Comparison of ENCODE assay signal across 6 cellular contexts in the genomic region with DNA sequence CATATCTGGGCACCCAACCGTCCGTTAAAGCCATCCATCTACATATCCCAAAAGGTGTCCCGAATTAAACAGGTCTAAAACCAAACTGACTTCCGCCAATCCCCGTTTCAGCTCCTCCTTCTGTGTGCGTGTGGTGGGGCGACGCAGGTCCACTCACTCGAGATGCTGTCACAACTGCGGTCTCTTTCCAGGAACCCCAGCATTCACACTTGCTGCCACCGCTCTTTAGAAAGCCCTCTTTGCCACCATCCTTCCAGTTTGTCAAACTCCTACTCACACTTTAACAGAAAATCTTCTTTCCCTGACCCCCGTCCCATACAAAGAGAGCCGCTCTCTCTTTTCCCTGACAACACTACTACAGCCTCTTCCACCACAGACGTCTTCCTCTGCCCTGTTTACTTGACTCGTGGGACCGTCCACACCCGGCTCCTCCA. TPM values are rescaled to one million over a fixed set of nuclear protein-coding genes. Genes with fewer than 3 reads are reported as not detected.
DNase-seq lines count a peak whose midpoint lies in the region; FAIRE-seq and TF ChIP-seq lines count a peak whose summit lies in the region.

No MANE protein-coding gene starts in this region.

- H3K27ac ChIP-seq in H1 (ENCODE audit: low read depth, low read length) (0 out of 2 replicates have a peak overlapping the region, but pooled peaks have one; percentile 59), skeletal muscle tissue (ENCODE audit: low read depth, low read length) (peak overlapping the region; percentile 74)

- H2BK20ac ChIP-seq in H1 (ENCODE audit: low read length), result no peak overlapping the region

- H3K4ac ChIP-seq in H1 (replicated peaks; ENCODE audit: insufficient read length, low read depth, low read length), result no peak overlapping the region

- H2BK120ac ChIP-seq in H1 (replicated peaks; ENCODE audit: low read depth, low read length), result no peak overlapping the region

- H3K14ac ChIP-seq in H1 (ENCODE audit: insufficient read length), result no peak overlapping the region

- no peak for TF ChIP-seq POLR2A in H1 (IDR thresholded peaks at IDR 0.05; ENCODE audit: control extremely low read depth in 1 of 2, low read depth in 2 of 2, low read length in 2 of 2)

- 15% methylated on average over 17 of the region's 17 CpGs; no CpG with 5 or more reads in 1 of the 2 experiments for WGBS in H1 (ENCODE audit: extremely low coverage in 1 of 2, insufficient coverage in 1 of 2, insufficient read length in 1 of 2, insufficient replicate concordance in 2 of 2, low coverage in 1 of 2, low lambda C conversion rate in 2 of 2, missing lambda C conversion rate in 1 of 2), 2 experiments

- no peak overlapping the region for H2BK12ac ChIP-seq in H1 (ENCODE audit: low read depth, low read length)

- H3K9me3 ChIP-seq in H1 (ENCODE audit: insufficient read depth in 2 of 2, low read depth in 1 of 2, low read length in 1 of 2) (no peaks in the 10 kb centered on the region), skeletal muscle tissue (ENCODE audit: control insufficient read depth in 3 of 3, low read length in 3 of 3) (no peaks in the 10 kb centered on the region)

- peaks cover 16 to 29% (median 22%) of the 10 kb centered on the region in 4 experiments for H3K27me3 ChIP-seq in H1 (replicated peaks in 1 of 4; ENCODE audit: control insufficient read depth in 3 of 4, extremely low read depth in 1 of 4, insufficient read depth in 3 of 4, low read length in 3 of 4)
- peaks cover 16 to 19% (median 18%) of the 10 kb centered on the region in 3 donors for H3K27me3 ChIP-seq in skeletal muscle tissue (ENCODE audit: control insufficient read depth in 3 of 3, insufficient read depth in 3 of 3, low read length in 3 of 3)

- FAIRE-seq in H1 (lab: Jason Lieb, UNC), result no peak

- H4K20me1 ChIP-seq in H1 (replicated peaks in 1 of 2; ENCODE audit: control insufficient read depth in 1 of 2, insufficient read depth in 2 of 2, low read length in 2 of 2), result peaks cover 2% of the 10 kb centered on the region in 2 experiments

- no peak overlapping the region for H4K91ac ChIP-seq in H1 (replicated peaks; ENCODE audit: insufficient read length, low read length)

- no peak overlapping the region for H3K56ac ChIP-seq in H1 (replicated peaks; ENCODE audit: insufficient read length, low read depth, low read length)

- TF ChIP-seq EP300 in H1 (IDR thresholded peaks at IDR 0.05; ENCODE audit: borderline replicate concordance in 1 of 2, low read depth in 2 of 2, low read length in 2 of 2), result no peak

- peaks cover 0 to 12% (median 5%) of the 10 kb centered on the region in 4 experiments; a peak in 5 of 7 replicates for H3K4me1 ChIP-seq in H1 (replicated peaks in 1 of 4; ENCODE audit: control insufficient read depth in 3 of 4, insufficient read depth in 4 of 4, low read length in 3 of 4)
- H3K4me1 ChIP-seq in skeletal muscle tissue (ENCODE audit: control insufficient read depth in 3 of 3, insufficient read depth in 3 of 3, low read length in 3 of 3), result peaks cover 7 to 17% (median 10%) of the 10 kb centered on the region in 3 donors

- no peak overlapping the region; the same call in 1 of the 2 replicates for H2BK15ac ChIP-seq in H1 (ENCODE audit: low read length)

- TF ChIP-seq RAD21 in H1 (IDR thresholded peaks at IDR 0.05 in 1 of 2, conservative IDR thresholded peaks at IDR 0.05 in 1 of 2; ENCODE audit: low read depth in 2 of 2, low read length in 2 of 2), result no peak

- H3K4me2 ChIP-seq in H1 (ENCODE audit: insufficient read depth in 1 of 2, low read depth in 2 of 2, low read length in 2 of 2), result peak overlapping the region; percentile 78 to 84

- no peak overlapping the region; the same call in 1 of the 2 replicates for H3K18ac ChIP-seq in H1 (ENCODE audit: extremely low read depth, low read length)

- H3K79me2 ChIP-seq in H1 (ENCODE audit: control insufficient read depth in 1 of 2, insufficient read depth in 2 of 2, low read length in 2 of 2), result peaks cover 0 to 10% of the 10 kb centered on the region in 2 experiments; a peak in 2 of 4 replicates

- no peaks in the 10 kb centered on the region; the same call in 1 of the 2 replicates for H3K79me1 ChIP-seq in H1 (ENCODE audit: low read depth, low read length)

- H2AK5ac ChIP-seq in H1 (ENCODE audit: low read depth, low read length), result no peak overlapping the region

- peak overlapping the region; percentile 47 to 94 (median 92) for H3K4me3 ChIP-seq in H1 (ENCODE audit: extremely low read depth in 1 of 4, insufficient read depth in 2 of 4, low read depth in 3 of 4, low read length in 4 of 4)
- H3K4me3 ChIP-seq in skeletal muscle tissue (ENCODE audit: low read length in 3 of 3), result peak overlapping the region; percentile 87 to 99 (median 95)

- DNase-seq in CD1c-positive myeloid dendritic cell (ENCODE audit: extremely low spot score) (peak; percentile 40), MV-4-11 (lab: John Stamatoyannopoulos, UW) (peak; percentile 35), H1 (ENCODE audit: low read depth in 1 of 2, low spot score in 2 of 2) (no peak), NCI-H226 (no peak), NCI-H1048 (lab: John Stamatoyannopoulos, UW) (no peak)

- H3K36me3 ChIP-seq in H1 (ENCODE audit: control insufficient read depth in 2 of 4, insufficient read depth in 4 of 4, low read length in 3 of 4) (peaks cover 4 to 25% (median 18%) of the 10 kb centered on the region in 4 experiments; a peak in 6 of 8 replicates), skeletal muscle tissue (ENCODE audit: control insufficient read depth in 3 of 3, insufficient read depth in 3 of 3, low read length in 3 of 3) (peaks cover 29 to 35% (median 33%) of the 10 kb centered on the region in 3 donors)

- POLR2A ChIA-PET in H1 (lab: Charles Lee; ENCODE audit: partially characterized antibody), result interaction anchor here (0.8 to 3.4 kb wide), 6 partner anchors 10 to 26 kb away, joined by 3 to 24 read pairs (median 4); a partner anchor contains a TSS

- no peak overlapping the region for H3K23ac ChIP-seq in H1 (ENCODE audit: insufficient read length)

- 0 out of 2 replicates have a peak overlapping the region, but pooled peaks have one; percentile 46 for H2BK5ac ChIP-seq in H1 (ENCODE audit: low read depth, low read length)

- CTCF ChIA-PET in H1 (lab: Charles Lee; ENCODE audit: partially characterized antibody), result interaction anchor here (0.6 to 5.0 kb wide), 18 partner anchors 9 to 1956 kb away, joined by 3 to 37 read pairs (median 4); a partner anchor contains a TSS

- H2AFZ ChIP-seq in H1 (ENCODE audit: low read length), result no peak overlapping the region

- peak overlapping the region; percentile 58; the same call in 1 of the 2 replicates for H4K8ac ChIP-seq in H1 (ENCODE audit: extremely low read depth, insufficient read depth, low read length)

- H3K9ac ChIP-seq in H1 (replicated peaks in 1 of 4; ENCODE audit: extremely low read depth in 1 of 4, low read depth in 3 of 4, low read length in 3 of 4) (peak overlapping the region; percentile 5 to 80 (median 70)), skeletal muscle tissue (ENCODE audit: low read depth in 1 of 3, low read length in 3 of 3) (peak overlapping the region; percentile 92 to 95 (median 92))

- no peak for TF ChIP-seq CTCF in H1 (IDR thresholded peaks at IDR 0.05; ENCODE audit: control extremely low read depth in 1 of 3, insufficient read depth in 1 of 3, low read depth in 1 of 3, low read length in 3 of 3)

- H4K5ac ChIP-seq in H1 (ENCODE audit: insufficient read length, low read depth, low read length), result no peak overlapping the region

- H3K23me2 ChIP-seq in H1 (ENCODE audit: low read depth, low read length), result peaks cover 6% of the 10 kb centered on the region; the same call in 1 of the 2 replicates

RNA-seq across cellular contexts. Expression of a gene that starts 0.5 kb away (rescaled TPM):
- total RNA-seq in H1 (2021; fragmentation: NEBNext Ultra II Directional; extraction: Animal tissue kit (Norgen Biotek cat#: 25700)), result 16.0 and 18.6 TPM in 2 replicates
- 12.2 and 16.7 TPM in 2 replicates for polyA plus RNA-seq in H1 (2011; rRNA removed)
- polyA plus RNA-seq in H1 (2011; cell fraction: cytosol; rRNA removed), result 18.9 TPM
- polyA plus RNA-seq in H1 (2011; cell fraction: nucleus; rRNA removed), result 17.1 TPM
- polyA plus RNA-seq in H1 (2012, experiment 1 of 2), result 10.7 to 15.4 TPM (median 14.2 TPM) in 4 replicates
- 10.9 TPM for polyA plus RNA-seq in H1 (2012, experiment 2 of 2)
- polyA plus RNA-seq in H1 (2013, experiment 1 of 2), result 9.0 TPM
- 9.0 TPM for polyA plus RNA-seq in H1 (2013, experiment 2 of 2)
- 4.1 and 5.7 TPM in 2 replicates for polyA minus RNA-seq in H1 (2011; rRNA and poly(A)+ RNA removed)
- 5.6 TPM for polyA minus RNA-seq in H1 (2011; cell fraction: cytosol; rRNA and poly(A)+ RNA removed)
- polyA minus RNA-seq in H1 (2011; cell fraction: nucleus; rRNA and poly(A)+ RNA removed), result 4.3 TPM
- 3.7 TPM for total RNA-seq in skeletal muscle tissue

RNA-seq across cellular contexts. Expression of a gene that starts 6.1 kb away (rescaled TPM):
- 0.42 and 0.48 TPM in 2 replicates for total RNA-seq in H1 (2021; fragmentation: NEBNext Ultra II Directional; extraction: Animal tissue kit (Norgen Biotek cat#: 25700))
- polyA plus RNA-seq in H1 (2011; rRNA removed), result 0.17 and 0.19 TPM in 2 replicates
- 0.08 TPM for polyA plus RNA-seq in H1 (2011; cell fraction: cytosol; rRNA removed)
- polyA plus RNA-seq in H1 (2011; cell fraction: nucleus; rRNA removed), result not detected
- 0.31 TPM in 2 of 4 replicates, not detected in the others for polyA plus RNA-seq in H1 (2012, experiment 1 of 2)
- polyA plus RNA-seq in H1 (2012, experiment 2 of 2), result not detected
- polyA plus RNA-seq in H1 (2013, experiment 1 of 2), result 0.04 TPM
- 0.09 TPM for polyA plus RNA-seq in H1 (2013, experiment 2 of 2)
- polyA minus RNA-seq in H1 (2011; rRNA and poly(A)+ RNA removed), result not detected in 2 replicates
- polyA minus RNA-seq in H1 (2011; cell fraction: cytosol; rRNA and poly(A)+ RNA removed), result not detected
- polyA minus RNA-seq in H1 (2011; cell fraction: nucleus; rRNA and poly(A)+ RNA removed), result not detected
- not detected for total RNA-seq in skeletal muscle tissue

RNA-seq across cellular contexts. Expression of a gene that starts 12.9 kb away (rescaled TPM):
- not detected in 2 replicates for total RNA-seq in H1 (2021; fragmentation: NEBNext Ultra II Directional; extraction: Animal tissue kit (Norgen Biotek cat#: 25700))
- polyA plus RNA-seq in H1 (2011; rRNA removed), result not detected in 2 replicates
- polyA plus RNA-seq in H1 (2011; cell fraction: cytosol; rRNA removed), result not detected
- polyA plus RNA-seq in H1 (2011; cell fraction: nucleus; rRNA removed), result not detected
- not detected in 4 replicates for polyA plus RNA-seq in H1 (2012, experiment 1 of 2)
- not detected for polyA plus RNA-seq in H1 (2012, experiment 2 of 2)
- polyA plus RNA-seq in H1 (2013, experiment 1 of 2), result not detected
- polyA plus RNA-seq in H1 (2013, experiment 2 of 2), result 0.02 TPM
- 0.13 TPM in 1 of 2 replicates, not detected in the other for polyA minus RNA-seq in H1 (2011; rRNA and poly(A)+ RNA removed)
- not detected for polyA minus RNA-seq in H1 (2011; cell fraction: cytosol; rRNA and poly(A)+ RNA removed)
- not detected for polyA minus RNA-seq in H1 (2011; cell fraction: nucleus; rRNA and poly(A)+ RNA removed)
- not detected for total RNA-seq in skeletal muscle tissue

RNA-seq across cellular contexts. Expression of a gene that starts 21.8 kb away (rescaled TPM):
- total RNA-seq in H1 (2021; fragmentation: NEBNext Ultra II Directional; extraction: Animal tissue kit (Norgen Biotek cat#: 25700)), result 62.2 and 65.5 TPM in 2 replicates
- polyA plus RNA-seq in H1 (2011; rRNA removed), result 42.3 and 74.8 TPM in 2 replicates
- polyA plus RNA-seq in H1 (2011; cell fraction: cytosol; rRNA removed), result 42.6 TPM
- 58.0 TPM for polyA plus RNA-seq in H1 (2011; cell fraction: nucleus; rRNA removed)
- polyA plus RNA-seq in H1 (2012, experiment 1 of 2), result 49.8 to 57.4 TPM (median 51.5 TPM) in 4 replicates
- polyA plus RNA-seq in H1 (2012, experiment 2 of 2), result 59.6 TPM
- polyA plus RNA-seq in H1 (2013, experiment 1 of 2), result 53.6 TPM
- polyA plus RNA-seq in H1 (2013, experiment 2 of 2), result 60.2 TPM
- polyA minus RNA-seq in H1 (2011; rRNA and poly(A)+ RNA removed), result 47.2 and 62.3 TPM in 2 replicates
- polyA minus RNA-seq in H1 (2011; cell fraction: cytosol; rRNA and poly(A)+ RNA removed), result 46.5 TPM
- 33.3 TPM for polyA minus RNA-seq in H1 (2011; cell fraction: nucleus; rRNA and poly(A)+ RNA removed)
- total RNA-seq in skeletal muscle tissue, result 41.8 TPM

RNA-seq across cellular contexts. Expression of a gene that starts 34.6 kb away (rescaled TPM):
- total RNA-seq in H1 (2021; fragmentation: NEBNext Ultra II Directional; extraction: Animal tissue kit (Norgen Biotek cat#: 25700)), result 148 and 157 TPM in 2 replicates
- 110 and 183 TPM in 2 replicates for polyA plus RNA-seq in H1 (2011; rRNA removed)
- polyA plus RNA-seq in H1 (2011; cell fraction: cytosol; rRNA removed), result 111 TPM
- 127 TPM for polyA plus RNA-seq in H1 (2011; cell fraction: nucleus; rRNA removed)
- 74.1 to 161 TPM (median 156 TPM) in 4 replicates for polyA plus RNA-seq in H1 (2012, experiment 1 of 2)
- 175 TPM for polyA plus RNA-seq in H1 (2012, experiment 2 of 2)
- 102 TPM for polyA plus RNA-seq in H1 (2013, experiment 1 of 2)
- 94.5 TPM for polyA plus RNA-seq in H1 (2013, experiment 2 of 2)
- 47.6 and 69.7 TPM in 2 replicates for polyA minus RNA-seq in H1 (2011; rRNA and poly(A)+ RNA removed)
- 67.6 TPM for polyA minus RNA-seq in H1 (2011; cell fraction: cytosol; rRNA and poly(A)+ RNA removed)
- 43.8 TPM for polyA minus RNA-seq in H1 (2011; cell fraction: nucleus; rRNA and poly(A)+ RNA removed)
- 17.2 TPM for total RNA-seq in skeletal muscle tissue

Comparison
In these comparisons a context has a peak if more than half of its experiments do, and no peak if none do; other contexts are left out.
1. DNase-seq: peak in CD1c-positive myeloid dendritic cell (single experiment) and MV-4-11 (single experiment); none in H1 (0 of 2), NCI-H226 (single experiment) and NCI-H1048 (single experiment).